Comparison of ENCODE assay signal across 8 cellular contexts in the genomic region with DNA sequence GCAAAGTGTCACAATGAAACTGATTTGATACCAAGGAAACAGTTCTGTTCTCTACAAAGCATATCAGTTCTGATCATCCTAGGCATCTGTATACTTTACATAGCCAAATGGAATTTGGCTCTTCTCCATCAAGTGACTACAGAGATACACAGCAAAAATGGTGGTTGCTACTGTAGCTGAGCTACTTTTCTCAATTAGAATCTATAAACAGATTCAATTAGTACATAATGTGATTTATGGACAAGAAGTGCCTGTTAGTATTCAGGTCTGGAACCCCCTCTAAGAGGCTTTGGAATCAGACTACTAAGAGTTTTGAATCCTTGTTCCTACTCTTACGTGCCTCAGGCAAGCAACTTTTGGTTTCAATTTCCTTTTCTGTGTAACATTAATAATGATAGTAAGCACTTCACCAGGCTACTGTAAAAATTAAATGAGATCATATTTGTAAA. TPM values are rescaled to one million over a fixed set of nuclear protein-coding genes. Genes with fewer than 3 reads are reported as not detected.
DNase-seq lines count a peak whose midpoint lies in the region; ATAC-seq and TF ChIP-seq lines count a peak whose summit lies in the region.

No MANE protein-coding gene starts in this region.

- H3K9ac ChIP-seq in Loucy (ENCODE audit: low read depth, low read length, poor library complexity, severe bottlenecking): peak overlapping the region; percentile 43

- H3K36me3 Mint-ChIP-seq in stimulated activated effector memory CD8-positive, alpha-beta T cell treated with anti-CD3 and anti-CD28 coated beads, Interleukin-12 subunit alpha, Interleukin-12 subunit beta, amount 100 ng/mL, for 72 hours: peaks cover 73% of the 10 kb centered on the region

- no peaks in the 10 kb centered on the region for H3K27me3 ChIP-seq in Loucy (ENCODE audit: insufficient read depth, low read length, poor library complexity, severe bottlenecking)

- H4K20me1 ChIP-seq in Loucy (ENCODE audit: insufficient read depth, low read length, poor library complexity, severe bottlenecking): peaks cover 5% of the 10 kb centered on the region

- ATAC-seq in GM21528 (IDR thresholded peaks at IDR 0.05; ENCODE audit: low FRiP score, unreplicated experiment): peak; percentile 59
- peak; percentile 78 for ATAC-seq in stimulated activated effector memory CD8-positive, alpha-beta T cell treated with anti-CD3 and anti-CD28 coated beads, Interleukin-12 subunit alpha, Interleukin-12 subunit beta, amount 100 ng/mL, for 72 hours

- peak; percentile 58 for DNase-seq in ELR (ENCODE audit: low read depth)
- DNase-seq in epithelial cell of proximal tubule (ENCODE audit: low read depth): no peak
- DNase-seq in stimulated activated effector memory CD8-positive, alpha-beta T cell treated with anti-CD3 and anti-CD28 coated beads, Interleukin-12 subunit alpha, Interleukin-12 subunit beta, amount 100 ng/mL, for 72 hours (ENCODE audit: low spot score in 2 of 2): no peak
- DNase-seq in erythroblast (lab: John Stamatoyannopoulos, UW): no peak
- no peak for DNase-seq in cerebellum (ENCODE audit: low spot score)
- no peak for DNase-seq in activated CD8-positive, alpha-beta memory T cell treated with anti-CD3 and anti-CD28 coated beads, Interleukin-2, amount 50 U/mL, for 4 hours

- peaks cover 89% of the 10 kb centered on the region for H3K4me1 ChIP-seq in Loucy (ENCODE audit: insufficient read depth, low read length, poor library complexity, severe bottlenecking)

- H3K9me3 ChIP-seq in Loucy (ENCODE audit: insufficient read depth, low read depth, low read length): no peaks in the 10 kb centered on the region

- H3K4me2 ChIP-seq in Loucy (ENCODE audit: low read depth, low read length, poor library complexity, severe bottlenecking): peak overlapping the region; percentile 65

- peak overlapping the region; percentile 61 for H3K4me3 ChIP-seq in Loucy (ENCODE audit: low read length, poor library complexity, severe bottlenecking)
- peak overlapping the region; percentile 21 for H3K4me3 ChIP-seq in epithelial cell of proximal tubule (ENCODE audit: low read depth, low read length)

- H3F3A ChIP-seq in Loucy (ENCODE audit: low read depth): peaks cover 8% of the 10 kb centered on the region; the same call in 1 of the 2 replicates

- H3K27ac Mint-ChIP-seq in stimulated activated effector memory CD8-positive, alpha-beta T cell treated with anti-CD3 and anti-CD28 coated beads, Interleukin-12 subunit alpha, Interleukin-12 subunit beta, amount 100 ng/mL, for 72 hours: peak overlapping the region; percentile 88

- no peak overlapping the region for H2AFZ ChIP-seq in Loucy (ENCODE audit: low read length)

- H3K9me2 ChIP-seq in Loucy (replicated peaks; ENCODE audit: low read depth, low read length): no peaks in the 10 kb centered on the region

- TF ChIP-seq CTCF in Loucy (conservative IDR thresholded peaks at IDR 0.05; ENCODE audit: low read length) (no peak), epithelial cell of proximal tubule (conservative IDR thresholded peaks at IDR 0.05; ENCODE audit: low read depth, low read length) (no peak)

- TF ChIP-seq POLR2A in erythroblast (IDR thresholded peaks at IDR 0.05; ENCODE audit: low read length): no peak

- H3K4me3 Mint-ChIP-seq in stimulated activated effector memory CD8-positive, alpha-beta T cell treated with anti-CD3 and anti-CD28 coated beads, Interleukin-12 subunit alpha, Interleukin-12 subunit beta, amount 100 ng/mL, for 72 hours: peak overlapping the region; percentile 50

- H3K9me3 Mint-ChIP-seq in stimulated activated effector memory CD8-positive, alpha-beta T cell treated with anti-CD3 and anti-CD28 coated beads, Interleukin-12 subunit alpha, Interleukin-12 subunit beta, amount 100 ng/mL, for 72 hours: no peaks in the 10 kb centered on the region

- peaks cover 31% of the 10 kb centered on the region for H3K4me1 Mint-ChIP-seq in stimulated activated effector memory CD8-positive, alpha-beta T cell treated with anti-CD3 and anti-CD28 coated beads, Interleukin-12 subunit alpha, Interleukin-12 subunit beta, amount 100 ng/mL, for 72 hours

- H3K36me3 ChIP-seq in Loucy (ENCODE audit: insufficient read depth, low read length): peaks cover 57% of the 10 kb centered on the region

- H3K79me2 ChIP-seq in Loucy (ENCODE audit: insufficient read depth, low read length): peaks cover 72% of the 10 kb centered on the region

RNA-seq across cellular contexts. Expression of gene C21orf91, which starts 25.5 kb away (rescaled TPM):
- total RNA-seq in epithelial cell of proximal tubule: 4.3 and 5.3 TPM in 2 replicates
- 16.9 TPM for total RNA-seq in cerebellum
